In genomic region chr15:97604673-97605072, GRCh38 we compare ENCODE assay signal across 24 cellular contexts.
"Had no signal": no experiment of that assay in that cellular context is flagged by ENCODE, and none has a peak within 500 bp of the region (broad histone marks: within the 10 kb centered on the region; RNA-seq: fewer than 3 reads in every experiment).

No MANE protein-coding gene starts in this region.

- H3K9me3 ChIP-seq: colonic mucosa, esophagus muscularis mucosa, gastrocnemius medialis, gastroesophageal sphincter had no signal

- H3K4me1 ChIP-seq: colonic mucosa, esophagus muscularis mucosa, esophagus squamous epithelium, foreskin keratinocyte, gastrocnemius medialis, gastroesophageal sphincter, heart left ventricle, heart right ventricle had no signal

- H3K4me3 ChIP-seq: colonic mucosa, coronary artery, dorsolateral prefrontal cortex, esophagus muscularis mucosa, esophagus squamous epithelium, gastrocnemius medialis, gastroesophageal sphincter, heart left ventricle, heart right ventricle had no signal

- H3K27ac ChIP-seq: colonic mucosa, coronary artery, dorsolateral prefrontal cortex, epithelial cell of prostate, esophagus muscularis mucosa, esophagus squamous epithelium, foreskin keratinocyte, gastrocnemius medialis, gastroesophageal sphincter, heart left ventricle, heart right ventricle had no signal

- ATAC-seq: effector memory CD8-positive, alpha-beta T cell; esophagus mucosa; foreskin keratinocyte; gastrocnemius medialis; gastroesophageal sphincter; heart left ventricle; heart right ventricle had no signal

- H3K36me3 ChIP-seq: colonic mucosa, esophagus muscularis mucosa, esophagus squamous epithelium, gastrocnemius medialis, gastroesophageal sphincter, heart left ventricle, heart right ventricle had no signal

- DNase-seq: colonic mucosa; cortex of kidney; dermis blood vessel endothelial cell; dorsolateral prefrontal cortex; effector CD4-positive, alpha-beta T cell; effector CD8-positive, alpha-beta T cell; effector memory CD4-positive, alpha-beta T cell; effector memory CD8-positive, alpha-beta T cell; endodermal cell; erythroblast; esophagus squamous epithelium; foreskin fibroblast; foreskin keratinocyte; foreskin melanocyte; gastrocnemius medialis; glutamatergic neuron; head of caudate nucleus; heart left ventricle; heart right ventricle had no signal
